ENCODE assay signal across 2 cellular contexts in the genomic region with DNA sequence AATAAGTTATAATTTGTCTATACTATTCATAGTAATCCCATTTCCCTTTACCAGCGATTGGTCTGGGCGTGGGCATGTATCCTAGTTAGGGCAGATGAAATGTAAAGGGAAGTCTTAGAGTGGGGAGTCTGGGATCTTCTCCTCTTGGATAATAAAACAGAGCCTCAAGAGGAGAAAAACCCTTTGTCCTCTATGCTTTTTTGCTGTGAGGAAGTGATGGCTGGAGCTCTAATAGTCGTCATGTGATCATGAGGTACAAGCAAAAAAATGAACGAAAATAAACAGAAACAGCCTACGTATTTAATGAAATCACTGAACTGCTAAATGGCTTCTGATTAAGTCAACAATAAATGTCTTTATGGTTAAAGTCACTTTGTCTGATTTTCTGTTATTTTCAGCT.
TF ChIP-seq lines count a peak whose summit lies in the region.

No MANE protein-coding gene starts in this region.

TF ChIP-seq in IMR-90, 13 proteins besides CTCF, POLR2A, EP300 and RAD21:
- TF ChIP-seq SMC3 (IDR thresholded peaks at IDR 0.05; ENCODE audit: low read depth, low read length) (no peak), CEBPB (IDR thresholded peaks at IDR 0.05; ENCODE audit: low read depth, low read length) (no peak), NFE2L2 (IDR thresholded peaks at IDR 0.05; ENCODE audit: low read depth, low read length) (no peak), CHD1 (IDR thresholded peaks at IDR 0.05; ENCODE audit: low read depth, low read length) (no peak), FOS (IDR thresholded peaks at IDR 0.05; ENCODE audit: low read depth, low read length) (no peak), MXI1 (IDR thresholded peaks at IDR 0.05; ENCODE audit: borderline replicate concordance, low read depth, low read length) (no peak), RCOR1 (IDR thresholded peaks at IDR 0.05; ENCODE audit: insufficient replicate concordance, low read length) (no peak)
- TF ChIP-seq, protein P1, sequence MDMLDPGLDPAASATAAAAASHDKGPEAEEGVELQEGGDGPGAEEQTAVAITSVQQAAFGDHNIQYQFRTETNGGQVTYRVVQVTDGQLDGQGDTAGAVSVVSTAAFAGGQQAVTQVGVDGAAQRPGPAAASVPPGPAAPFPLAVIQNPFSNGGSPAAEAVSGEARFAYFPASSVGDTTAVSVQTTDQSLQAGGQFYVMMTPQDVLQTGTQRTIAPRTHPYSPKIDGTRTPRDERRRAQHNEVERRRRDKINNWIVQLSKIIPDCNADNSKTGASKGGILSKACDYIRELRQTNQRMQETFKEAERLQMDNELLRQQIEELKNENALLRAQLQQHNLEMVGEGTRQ (IDR thresholded peaks at IDR 0.05; ENCODE audit: low read depth, low read length), result peak; percentile 31; the same call in 1 of the 2 replicates

TF ChIP-seq in K562, 482 proteins besides CTCF, POLR2A, EP300 and RAD21:
- TF ChIP-seq, protein P2, sequence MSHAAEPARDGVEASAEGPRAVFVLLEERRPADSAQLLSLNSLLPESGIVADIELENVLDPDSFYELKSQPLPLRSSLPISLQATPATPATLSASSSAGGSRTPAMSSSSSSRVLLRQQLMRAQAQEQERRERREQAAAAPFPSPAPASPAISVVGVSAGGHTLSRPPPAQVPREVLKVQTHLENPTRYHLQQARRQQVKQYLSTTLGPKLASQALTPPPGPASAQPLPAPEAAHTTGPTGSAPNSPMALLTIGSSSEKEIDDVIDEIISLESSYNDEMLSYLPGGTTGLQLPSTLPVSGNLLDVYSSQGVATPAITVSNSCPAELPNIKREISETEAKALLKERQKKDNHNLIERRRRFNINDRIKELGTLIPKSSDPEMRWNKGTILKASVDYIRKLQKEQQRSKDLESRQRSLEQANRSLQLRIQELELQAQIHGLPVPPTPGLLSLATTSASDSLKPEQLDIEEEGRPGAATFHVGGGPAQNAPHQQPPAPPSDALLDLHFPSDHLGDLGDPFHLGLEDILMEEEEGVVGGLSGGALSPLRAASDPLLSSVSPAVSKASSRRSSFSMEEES (CRISPR knock-in tag; IDR thresholded peaks at IDR 0.05), result peak; percentile 36
- TF ChIP-seq RFX5 (IDR thresholded peaks at IDR 0.05; ENCODE audit: low read depth, low read length) (no peak), POU5F1 (IDR thresholded peaks at IDR 0.05; ENCODE audit: borderline replicate concordance, low read depth, low read length, partially characterized antibody) (no peak), NFIX (CRISPR knock-in tag; IDR thresholded peaks at IDR 0.05; ENCODE audit: low read depth) (no peak), ZZZ3 (IDR thresholded peaks at IDR 0.05) (no peak)
TF ChIP-seq in K562: peak in this region for 1.
